ENCODE assay signal across 8 cellular contexts in genomic region chr6:63598251-63599036, GRCh38. TPM values are rescaled to one million over a fixed set of nuclear protein-coding genes. Genes with fewer than 3 reads are reported as not detected.
DNase-seq lines count a peak whose midpoint lies in the region; ATAC-seq and TF ChIP-seq lines count a peak whose summit lies in the region.

No MANE protein-coding gene starts in this region.

- peak overlapping the region; percentile 63 to 88 (median 76) for H3K4me2 ChIP-seq in BLaER1 treated with 17β-estradiol and CSF1 and Interleukin-3, amounts not matched to agents 10 nM and 100 nM

- H3K4me3 ChIP-seq in BLaER1 treated with 17β-estradiol and CSF1 and Interleukin-3, amounts not matched to agents 10 nM and 100 nM = peak overlapping the region; percentile 42 to 60 (median 54)
- H3K4me3 ChIP-seq in lower lobe of right lung = peak overlapping the region; percentile 55

- H3K27ac ChIP-seq in BLaER1 treated with 17β-estradiol and CSF1 and Interleukin-3, amounts not matched to agents 10 nM and 100 nM = peak overlapping the region in 6 of 11 experiments; percentile 21 to 54 (median 36); a peak in 8 of 22 replicates
- H3K27ac ChIP-seq in lower lobe of right lung = no peak overlapping the region

- DNase-seq in NCI-H524 (lab: John Stamatoyannopoulos, UW) (peak; percentile 71 to 90), ecto neural progenitor cell (ENCODE audit: low spot score) (peak; percentile 81), lower lobe of right lung (peak; percentile 71)
- peak; percentile 53 to 75 for DNase-seq in activated CD4-positive, alpha-beta T cell treated with anti-CD3 and anti-CD28 coated beads, Interleukin-2, amount 50 U/mL, for 24 hours (ENCODE audit: low read depth in 1 of 2, low spot score in 1 of 2)
- peak; percentile 33 to 62 (median 56) for DNase-seq in stimulated activated CD4-positive, alpha-beta T cell treated with anti-CD3 and anti-CD28 coated beads, TNF-alpha, amount 100 ng/mL, for 4 hours (ENCODE audit: low read depth in 3 of 3)

- H3K9ac ChIP-seq in BLaER1 treated with 17β-estradiol and CSF1 and Interleukin-3, amounts not matched to agents 10 nM and 100 nM = peak overlapping the region in 10 of 11 experiments; percentile 19 to 69 (median 53); a peak in 19 of 22 replicates

- ATAC-seq in GM19328 (IDR thresholded peaks at IDR 0.05; ENCODE audit: unreplicated experiment) = peak; percentile 99
- ATAC-seq in HG03460 (IDR thresholded peaks at IDR 0.05; ENCODE audit: unreplicated experiment) = peak; percentile 99
- ATAC-seq in lower lobe of right lung = peak; percentile 95 to 98

- no peaks in the 10 kb centered on the region for H3K9me3 ChIP-seq in BLaER1 treated with 17β-estradiol and CSF1 and Interleukin-3, amounts not matched to agents 10 nM and 100 nM (replicated peaks in 1 of 11)
- H3K9me3 ChIP-seq in lower lobe of right lung = no peaks in the 10 kb centered on the region

- intact Hi-C loops in lower lobe of right lung (cut with DNase I) = no loop called here

- peak; percentile 86 for TF ChIP-seq CTCF in lower lobe of right lung (IDR thresholded peaks at IDR 0.05)

- H3K36me3 ChIP-seq in BLaER1 treated with 17β-estradiol and CSF1 and Interleukin-3, amounts not matched to agents 10 nM and 100 nM = no peaks in the 10 kb centered on the region
- no peaks in the 10 kb centered on the region for H3K36me3 ChIP-seq in lower lobe of right lung

- H4K20me1 ChIP-seq in BLaER1 treated with 17β-estradiol and CSF1 and Interleukin-3, amounts not matched to agents 10 nM and 100 nM = no peaks in the 10 kb centered on the region

- H3K27me3 ChIP-seq in BLaER1 treated with 17β-estradiol and CSF1 and Interleukin-3, amounts not matched to agents 10 nM and 100 nM = no peaks in the 10 kb centered on the region
- H3K27me3 ChIP-seq in lower lobe of right lung (ENCODE audit: low read depth) = no peaks in the 10 kb centered on the region

- peaks cover 6 to 20% (median 8%) of the 10 kb centered on the region in 10 experiments; a peak in 14 of 20 replicates for H3K4me1 ChIP-seq in BLaER1 treated with 17β-estradiol and CSF1 and Interleukin-3, amounts not matched to agents 10 nM and 100 nM
- peaks cover 8% of the 10 kb centered on the region for H3K4me1 ChIP-seq in lower lobe of right lung

RNA-seq across cellular contexts. Expression of gene PTP4A1, which starts 26.2 kb away (rescaled TPM):
- total RNA-seq in lower lobe of right lung = 57.6 TPM

RNA-seq across cellular contexts. Expression of gene PHF3, which starts 37.2 kb away (rescaled TPM):
- 65.4 TPM for total RNA-seq in lower lobe of right lung
